Comparison of ENCODE assay signal across 16 cellular contexts in genomic region chr18:63198868-63199742, GRCh38.
A peak's percentile ranks its signal among the peaks of the same experiment; 100 is the strongest.
DNase-seq lines count a peak whose midpoint lies in the region; FAIRE-seq and TF ChIP-seq lines count a peak whose summit lies in the region.
"Had no signal": no experiment of that assay in that cellular context is flagged by ENCODE, and none has a peak within 500 bp of the region (broad histone marks: within the 10 kb centered on the region; RNA-seq: fewer than 3 reads in every experiment).

No MANE protein-coding gene starts in this region.

- H3K4me1 Mint-ChIP-seq in astrocyte (ENCODE audit: low read depth, unreplicated experiment), result no peaks in the 10 kb centered on the region

- H3K9me3 Mint-ChIP-seq in astrocyte (ENCODE audit: unreplicated experiment), result no peaks in the 10 kb centered on the region
- H3K9me3 Mint-ChIP-seq: activated T-helper 17 cell treated with anti-CD3 and anti-CD28 coated beads, Interleukin-2, amount 50 U/mL, for 72 hours had no signal

- no peak overlapping the region for H2AFZ ChIP-seq in astrocyte (ENCODE audit: low read depth, low read length)

- no peaks in the 10 kb centered on the region for H3K9me3 ChIP-seq in HEK293 (ENCODE audit: control insufficient read depth, insufficient read depth, low read depth, low read length)
- H3K9me3 ChIP-seq in astrocyte (ENCODE audit: insufficient read depth, low read depth, low read length), result no peaks in the 10 kb centered on the region
- no peaks in the 10 kb centered on the region for H3K9me3 ChIP-seq in mononuclear cell (ENCODE audit: low read depth, low read length)
- H3K9me3 ChIP-seq: adrenal gland, gastroesophageal sphincter, tibial nerve had no signal

- 92% methylated on average over 5 of the region's 5 CpGs for WGBS in urinary bladder

- no peak for TF ChIP-seq CTCF in HEK293 (tag by site-specific recombination; IDR thresholded peaks at IDR 0.05)
- TF ChIP-seq CTCF in astrocyte (IDR thresholded peaks at IDR 0.05; ENCODE audit: insufficient read depth, low read depth, low read length), result no peak

- H3K27ac Mint-ChIP-seq in astrocyte (ENCODE audit: unreplicated experiment), result no peak overlapping the region
- H3K27ac Mint-ChIP-seq: activated T-helper 17 cell treated with anti-CD3 and anti-CD28 coated beads, Interleukin-2, amount 50 U/mL, for 72 hours had no signal

- H3K27me3 Mint-ChIP-seq in astrocyte (ENCODE audit: low read depth, unreplicated experiment), result no peaks in the 10 kb centered on the region
- H3K27me3 Mint-ChIP-seq: activated T-helper 17 cell treated with anti-CD3 and anti-CD28 coated beads, Interleukin-2, amount 50 U/mL, for 72 hours had no signal

- no peak overlapping the region for H3K4me3 ChIP-seq in HEK293 (ENCODE audit: low read depth, low read length)
- no peak overlapping the region for H3K4me3 ChIP-seq in astrocyte (ENCODE audit: insufficient read depth, low read depth, low read length)
- H3K4me3 ChIP-seq in mononuclear cell (ENCODE audit: low read length), result peak overlapping the region; percentile 47
- H3K4me3 ChIP-seq in urinary bladder (ENCODE audit: low read depth, low read length), result peak overlapping the region; percentile 1
- H3K4me3 ChIP-seq: gastroesophageal sphincter, tibial nerve had no signal

- CTCF ChIA-PET in HEK293 (lab: Yijun Ruan, JAX), result no interaction called here

- H4K20me1 ChIP-seq in astrocyte (ENCODE audit: insufficient read depth, low read length), result peaks cover 14% of the 10 kb centered on the region

- no peak overlapping the region for H3K4me2 ChIP-seq in astrocyte (ENCODE audit: low read length)

- no peak overlapping the region for H3K4me3 Mint-ChIP-seq in astrocyte (ENCODE audit: unreplicated experiment)
- H3K4me3 Mint-ChIP-seq: activated T-helper 17 cell treated with anti-CD3 and anti-CD28 coated beads, Interleukin-2, amount 50 U/mL, for 72 hours had no signal

- H3K4me1 ChIP-seq in HEK293 (ENCODE audit: control insufficient read depth, insufficient read depth, low read length) (peaks cover 10% of the 10 kb centered on the region), astrocyte (ENCODE audit: insufficient read depth, low read length) (no peaks in the 10 kb centered on the region), mononuclear cell (ENCODE audit: insufficient read depth, low read length) (peaks cover 50% of the 10 kb centered on the region), urinary bladder (ENCODE audit: insufficient read depth) (no peaks in the 10 kb centered on the region)
- H3K4me1 ChIP-seq: adrenal gland had no signal

- no peaks in the 10 kb centered on the region for H3K36me3 Mint-ChIP-seq in astrocyte (ENCODE audit: low read depth, unreplicated experiment)

- H3K27ac ChIP-seq in HEK293 (ENCODE audit: extremely low read depth, low read depth, low read length) (no peak overlapping the region), astrocyte (ENCODE audit: low read depth, low read length) (no peak overlapping the region), urinary bladder (ENCODE audit: low read depth) (no peak overlapping the region)
- H3K27ac ChIP-seq: adrenal gland, gastroesophageal sphincter, tibial nerve had no signal

- POLR2A ChIA-PET in HEK293 (lab: Yijun Ruan, JAX), result no interaction called here

- H3K36me3 ChIP-seq in HEK293 (ENCODE audit: control insufficient read depth in 2 of 2, insufficient read depth in 1 of 2, low read length in 2 of 2) (no peaks in the 10 kb centered on the region), astrocyte (ENCODE audit: insufficient read depth, low read length) (no peaks in the 10 kb centered on the region), urinary bladder (ENCODE audit: insufficient read depth) (no peaks in the 10 kb centered on the region)
- H3K36me3 ChIP-seq: adrenal gland, gastroesophageal sphincter, tibial nerve had no signal

- H3K9ac ChIP-seq in astrocyte (ENCODE audit: low read length), result peak overlapping the region; percentile 8

- no peak for DNase-seq in astrocyte (ENCODE audit: low read depth)
- no peak for DNase-seq in NCI-H2107 treated with DMSO at 0.1 percent for 48 hours (lab: John Stamatoyannopoulos, UW; ENCODE audit: unreplicated experiment)
- DNase-seq in SKM-1 (lab: John Stamatoyannopoulos, UW; ENCODE audit: unreplicated experiment), result no peak
- DNase-seq in activated effector memory CD4-positive, alpha-beta T cell treated with anti-CD3 and anti-CD28 coated beads, Interleukin-2, amount 50 U/mL, for 16 hours, result no peak
- DNase-seq: adrenal gland, DMS 273 treated with DMSO at 0.1 percent for 48 hours, dorsolateral prefrontal cortex, left cardiac atrium, NCI-H187, occipital lobe had no signal

- H3K27me3 ChIP-seq in astrocyte (ENCODE audit: insufficient read depth, low read length), result no peaks in the 10 kb centered on the region
- H3K27me3 ChIP-seq in mononuclear cell (ENCODE audit: insufficient read depth, low read length), result no peaks in the 10 kb centered on the region
- H3K27me3 ChIP-seq: adrenal gland, dorsolateral prefrontal cortex, gastroesophageal sphincter, tibial nerve had no signal

- H3K79me2 ChIP-seq in astrocyte (ENCODE audit: insufficient read depth, low read length), result no peaks in the 10 kb centered on the region

- FAIRE-seq in astrocyte (lab: Jason Lieb, UNC), result peak; percentile 75

TF ChIP-seq in HEK293, 187 proteins besides CTCF, POLR2A, EP300 and RAD21 (continues in another document):
- TF ChIP-seq ZNF548 (tag by site-specific recombination; IDR thresholded peaks at IDR 0.05), result no peak
- 0 out of 2 replicates have a peak, but pooled peaks have one; percentile 12 for TF ChIP-seq ZNF777 (tag by site-specific recombination; IDR thresholded peaks at IDR 0.05; ENCODE audit: borderline replicate concordance)
- TF ChIP-seq BCL6B (tag by site-specific recombination; IDR thresholded peaks at IDR 0.05), result 0 out of 2 replicates have a peak, but pooled peaks have one; percentile 13
- TF ChIP-seq ZNF211 (tag by site-specific recombination; IDR thresholded peaks at IDR 0.05; ENCODE audit: low read depth), result no peak
- TF ChIP-seq ZNF114 (tag by site-specific recombination; IDR thresholded peaks at IDR 0.05), result peak; percentile 74; the same call in 1 of the 2 replicates
- TF ChIP-seq HOXC10 (CRISPR knock-in tag; IDR thresholded peaks at IDR 0.05), result no peak
- no peak for TF ChIP-seq ZNF580 (tag by site-specific recombination; IDR thresholded peaks at IDR 0.05)
- 0 out of 2 replicates have a peak, but pooled peaks have one; percentile 31 for TF ChIP-seq ZNF701 (tag by site-specific recombination; IDR thresholded peaks at IDR 0.05)
- TF ChIP-seq ZNF311 (tag by site-specific recombination; IDR thresholded peaks at IDR 0.05; ENCODE audit: borderline replicate concordance), result peak; percentile 43; the same call in 1 of the 2 replicates
- peak; percentile 16; the same call in 1 of the 2 replicates for TF ChIP-seq ZSCAN23 (tag by site-specific recombination; IDR thresholded peaks at IDR 0.05)
- peak; percentile 29 for TF ChIP-seq ZNF239 (tag by site-specific recombination; IDR thresholded peaks at IDR 0.05)
- TF ChIP-seq FEZF1 (tag by site-specific recombination; IDR thresholded peaks at IDR 0.05), result 0 out of 2 replicates have a peak, but pooled peaks have one; percentile 17
- TF ChIP-seq ZNF280C (tag by site-specific recombination; IDR thresholded peaks at IDR 0.05), result peak; percentile 63; the same call in 1 of the 2 replicates
- peak; percentile 16; the same call in 1 of the 2 replicates for TF ChIP-seq REPIN1 (tag by site-specific recombination; IDR thresholded peaks at IDR 0.05; ENCODE audit: low read depth)
- TF ChIP-seq ZNF792 (tag by site-specific recombination; IDR thresholded peaks at IDR 0.05), result no peak
- 0 out of 2 replicates have a peak, but pooled peaks have one; percentile 71 for TF ChIP-seq ZNF776 (tag by site-specific recombination; IDR thresholded peaks at IDR 0.05; ENCODE audit: borderline replicate concordance)
- TF ChIP-seq ZNF155 (tag by site-specific recombination; IDR thresholded peaks at IDR 0.05), result no peak
- TF ChIP-seq ZNF791 (tag by site-specific recombination; IDR thresholded peaks at IDR 0.05), result 0 out of 2 replicates have a peak, but pooled peaks have one; percentile 6
- TF ChIP-seq ZNF2 (tag by site-specific recombination; IDR thresholded peaks at IDR 0.05), result peak; percentile 17; the same call in 1 of the 2 replicates
- peak; percentile 31; the same call in 1 of the 2 replicates for TF ChIP-seq YY2 (tag by site-specific recombination; IDR thresholded peaks at IDR 0.05)
- TF ChIP-seq ZNF133 (tag by site-specific recombination; IDR thresholded peaks at IDR 0.05), result peak; percentile 55; the same call in 1 of the 2 replicates
- peak; percentile 12; the same call in 1 of the 2 replicates for TF ChIP-seq OVOL3 (tag by site-specific recombination; IDR thresholded peaks at IDR 0.05)

Comparison
In these comparisons a context has a peak if more than half of its experiments do, and no peak if none do; other contexts are left out.
1. H3K4me3 ChIP-seq: peak in mononuclear cell (single experiment) and urinary bladder (single experiment); none in HEK293 (single experiment) and astrocyte (single experiment).